In the genomic region with DNA sequence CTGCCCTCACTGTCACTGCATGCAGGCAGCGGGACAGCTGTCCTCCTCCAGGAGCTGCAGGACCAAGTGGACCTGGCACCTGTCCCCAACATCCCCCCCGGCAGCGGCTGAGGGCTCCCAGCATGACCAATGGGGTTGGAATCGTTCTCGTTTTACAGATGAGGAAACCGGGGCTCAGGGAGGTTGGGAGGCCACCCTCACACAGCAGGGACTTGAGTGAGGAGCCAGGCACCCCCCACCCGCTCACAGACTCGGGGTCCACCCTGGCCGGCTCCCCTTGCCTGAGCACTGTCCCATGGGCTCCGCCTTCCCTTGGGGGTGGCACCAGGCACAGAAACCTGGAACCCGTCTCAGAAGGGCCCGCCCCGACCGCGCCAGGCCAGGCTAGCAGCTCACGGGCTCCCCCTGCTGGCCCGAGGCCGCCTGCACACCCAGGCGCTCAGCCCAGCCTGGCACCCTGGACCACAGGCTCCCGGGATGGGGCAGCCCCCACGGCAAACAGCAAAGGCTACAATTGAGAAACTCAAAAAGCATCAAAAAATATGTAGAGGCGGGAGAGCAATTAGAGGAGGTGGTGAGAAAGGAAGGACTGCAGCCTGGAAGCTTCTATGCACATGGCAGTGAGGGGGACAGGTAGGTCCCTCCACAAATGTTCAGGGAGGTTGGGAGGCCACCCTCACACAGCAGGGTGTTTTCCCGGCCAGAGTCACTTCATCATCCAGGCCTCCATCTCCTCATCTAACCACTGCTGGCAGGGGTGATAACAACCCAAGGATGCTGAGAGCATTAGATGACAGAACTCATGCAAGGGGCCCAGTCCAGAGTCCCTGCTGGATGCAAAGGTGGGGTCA, we compare ENCODE assay signal across 8 cellular contexts. TPM values are rescaled to one million over a fixed set of nuclear protein-coding genes. Genes with fewer than 3 reads are reported as not detected.
DNase-seq lines count a peak whose midpoint lies in the region; ATAC-seq and TF ChIP-seq lines count a peak whose summit lies in the region.

No MANE protein-coding gene starts in this region.

- DNase-seq in Daoy (ENCODE audit: low read depth) (peak; percentile 64), NCI-H774 (lab: John Stamatoyannopoulos, UW) (peak; percentile 55), erythroblast (lab: John Stamatoyannopoulos, UW) (peak; percentile 50 to 80)
- peak; percentile 77 for DNase-seq in activated CD8-positive, alpha-beta memory T cell treated with anti-CD3 and anti-CD28 coated beads, Interleukin-2, amount 50 U/mL, for 4 hours
- DNase-seq in natural killer cell treated with Interleukin-12 subunit alpha and Interleukin-12 subunit beta and Interleukin-15 and Interleukin-18, amount 100 ng/mL, for 72 hours (ENCODE audit: low spot score): peak; percentile 72
- peak; percentile 83 for DNase-seq in stimulated activated naive CD8-positive, alpha-beta T cell treated with anti-CD3 and anti-CD28 coated beads, Interleukin-15, Interleukin-2, amounts not matched to agents 100 U/mL and 50 U/mL, for 24 hours

- peak; percentile 66 for ATAC-seq in HG02610 (IDR thresholded peaks at IDR 0.05; ENCODE audit: unreplicated experiment)
- peak; percentile 90 to 93 for ATAC-seq in natural killer cell treated with Interleukin-12 subunit alpha and Interleukin-12 subunit beta and Interleukin-15 and Interleukin-18, amount 100 ng/mL, for 72 hours
- peak; percentile 89 for ATAC-seq in stimulated activated naive CD8-positive, alpha-beta T cell treated with anti-CD3 and anti-CD28 coated beads, Interleukin-15, Interleukin-2, amounts not matched to agents 100 U/mL and 50 U/mL, for 24 hours
- ATAC-seq in HG03139 (IDR thresholded peaks at IDR 0.05; ENCODE audit: unreplicated experiment): no peak

- H3K36me3 Mint-ChIP-seq in natural killer cell treated with Interleukin-12 subunit alpha and Interleukin-12 subunit beta and Interleukin-15 and Interleukin-18, amount 100 ng/mL, for 72 hours: no peaks in the 10 kb centered on the region

- H3K4me3 Mint-ChIP-seq in natural killer cell treated with Interleukin-12 subunit alpha and Interleukin-12 subunit beta and Interleukin-15 and Interleukin-18, amount 100 ng/mL, for 72 hours: no peak overlapping the region

- H3K27ac Mint-ChIP-seq in natural killer cell treated with Interleukin-12 subunit alpha and Interleukin-12 subunit beta and Interleukin-15 and Interleukin-18, amount 100 ng/mL, for 72 hours: no peak overlapping the region

- peaks cover 0 to 12% of the 10 kb centered on the region in 2 donors for H3K4me1 Mint-ChIP-seq in natural killer cell treated with Interleukin-12 subunit alpha and Interleukin-12 subunit beta and Interleukin-15 and Interleukin-18, amount 100 ng/mL, for 72 hours (ENCODE audit: low read depth in 2 of 2)

- peaks cover 0 to 7% of the 10 kb centered on the region in 2 donors for H3K27me3 Mint-ChIP-seq in natural killer cell treated with Interleukin-12 subunit alpha and Interleukin-12 subunit beta and Interleukin-15 and Interleukin-18, amount 100 ng/mL, for 72 hours

- no peaks in the 10 kb centered on the region for H3K9me3 Mint-ChIP-seq in natural killer cell treated with Interleukin-12 subunit alpha and Interleukin-12 subunit beta and Interleukin-15 and Interleukin-18, amount 100 ng/mL, for 72 hours

- no peak for TF ChIP-seq POLR2A in erythroblast (IDR thresholded peaks at IDR 0.05; ENCODE audit: low read length)

RNA-seq across cellular contexts. Expression of a gene that starts 12.8 kb away (rescaled TPM):
- total RNA-seq in Daoy (2014; rRNA removed; shearing (Covaris generic)): 19.4 and 47.1 TPM in 2 replicates
- 10 to 100 TPM in 1 of 2 donors, 1 to 10 TPM in 1; 3.0 to 12.7 TPM for total RNA-seq in natural killer cell treated with Interleukin-12 subunit alpha and Interleukin-12 subunit beta and Interleukin-15 and Interleukin-18, amount 100 ng/mL, for 72 hours

RNA-seq across cellular contexts. Expression of a gene that starts 32.9 kb away (rescaled TPM):
- 283 and 358 TPM in 2 replicates for total RNA-seq in Daoy (2014; rRNA removed; shearing (Covaris generic))
- total RNA-seq in natural killer cell treated with Interleukin-12 subunit alpha and Interleukin-12 subunit beta and Interleukin-15 and Interleukin-18, amount 100 ng/mL, for 72 hours: 100 to 1,000 TPM; 431 to 450 TPM

RNA-seq across cellular contexts. Expression of a gene that starts 53.5 kb away (rescaled TPM):
- 3.0 and 5.7 TPM in 2 replicates for total RNA-seq in Daoy (2014; rRNA removed; shearing (Covaris generic))
- total RNA-seq in natural killer cell treated with Interleukin-12 subunit alpha and Interleukin-12 subunit beta and Interleukin-15 and Interleukin-18, amount 100 ng/mL, for 72 hours: 100 to 1,000 TPM; 249 to 276 TPM

Comparison
In these comparisons a context has a peak if more than half of its experiments do, and no peak if none do; other contexts are left out.
1. RNA of a gene that starts 53.5 kb away (total RNA-seq): 249 to 276 TPM in natural killer cell treated with Interleukin-12 subunit alpha and Interleukin-12 subunit beta and Interleukin-15 and Interleukin-18, amount 100 ng/mL, for 72 hours; 3.0 to 5.7 TPM in Daoy; every median in the first group is over 10 times any median in the second.
2. Peak in every context shown above with its lines, with median percentiles within 50 percentile points of each other: DNase-seq.